ENCODE assay signal across 8 cellular contexts in the genomic region with DNA sequence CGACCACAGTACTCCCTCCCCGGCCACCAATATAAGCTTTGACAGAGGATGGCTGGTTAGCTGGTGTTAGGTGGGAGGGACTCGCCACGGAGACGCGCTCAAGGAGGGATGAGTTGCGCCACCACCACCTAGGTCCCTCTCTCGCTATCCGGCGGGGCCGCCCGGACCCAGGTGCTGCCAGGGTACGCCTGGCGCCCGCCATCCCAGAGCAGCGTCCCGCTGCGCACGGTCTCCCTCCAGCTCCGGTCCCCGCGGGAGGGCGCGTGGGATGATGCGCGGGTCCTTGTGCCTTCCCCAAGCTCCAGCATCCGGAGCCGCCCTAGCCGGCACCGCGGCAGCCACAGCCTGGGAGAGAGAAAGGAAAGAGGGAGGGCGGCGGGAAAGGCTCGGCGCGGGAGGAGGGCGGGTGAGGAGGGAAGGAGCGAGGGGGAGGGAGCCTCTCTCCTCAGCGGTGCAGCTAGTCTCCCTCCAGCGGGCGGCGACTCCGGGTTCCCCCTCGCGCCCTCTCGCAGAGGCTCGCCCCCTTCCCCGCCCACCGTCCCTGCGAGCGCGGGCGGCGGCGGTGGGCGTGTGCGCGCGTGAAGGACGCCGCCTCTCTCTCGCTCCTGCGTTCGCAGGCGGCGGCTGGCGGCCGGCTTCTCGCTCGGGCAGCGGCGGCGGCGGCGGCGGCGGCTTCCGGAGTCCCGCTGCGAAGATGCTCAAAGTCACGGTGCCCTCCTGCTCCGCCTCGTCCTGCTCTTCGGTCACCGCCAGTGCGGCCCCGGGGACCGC. TPM values are rescaled to one million over a fixed set of nuclear protein-coding genes. Genes with fewer than 3 reads are reported as not detected.
DNase-seq lines count a peak whose midpoint lies in the region; ATAC-seq and TF ChIP-seq lines count a peak whose summit lies in the region.

A gene (plus strand): TSS at position 595 of the 771 bp plus-strand sequence. CDS start 100 bp downstream, at position 695.

- peak within 1 kb of the TSS; percentile 49 for H3K9ac ChIP-seq in Karpas-422 (ENCODE audit: low read length)
- peak within 1 kb of the TSS; percentile 69 for H3K9ac ChIP-seq in SU-DHL-6 (ENCODE audit: low read length)
- peak within 1 kb of the TSS; percentile 48 for H3K9ac ChIP-seq in adipocyte (ENCODE audit: low read length)

- H3K4me2 ChIP-seq in Karpas-422 (ENCODE audit: low read depth, low read length, poor library complexity, severe bottlenecking) (peak within 1 kb of the TSS; percentile 85), SU-DHL-6 (ENCODE audit: low read depth, low read length, poor library complexity, severe bottlenecking) (peak within 1 kb of the TSS; percentile 91)

- TF ChIP-seq CTCF in SU-DHL-6 (IDR thresholded peaks at IDR 0.05; ENCODE audit: insufficient read depth, low read length, poor library complexity, severe bottlenecking), result no peak
- peak; percentile 27 for TF ChIP-seq CTCF in left ventricle myocardium inferior (IDR thresholded peaks at IDR 0.05; ENCODE audit: borderline replicate concordance)
- no peak for TF ChIP-seq CTCF in uterus (IDR thresholded peaks at IDR 0.05)

- H2AFZ ChIP-seq in Karpas-422 (ENCODE audit: low read length), result peak within 1 kb of the TSS; percentile 81
- peak within 1 kb of the TSS; percentile 99 for H2AFZ ChIP-seq in SU-DHL-6 (ENCODE audit: low read depth, low read length, severe bottlenecking)

- H3K27ac ChIP-seq in Karpas-422 (ENCODE audit: low read length) (no peak within 1 kb of the TSS), SU-DHL-6 (ENCODE audit: low read depth, low read length) (no peak within 1 kb of the TSS), left ventricle myocardium inferior (replicated peaks) (no peak within 1 kb of the TSS), uterus (peak within 1 kb of the TSS; percentile 17 to 43)

- H4K20me1 ChIP-seq in Karpas-422 (ENCODE audit: insufficient read depth, low read depth, low read length), result no peaks in the 10 kb centered on the region
- H4K20me1 ChIP-seq in SU-DHL-6 (ENCODE audit: low read depth, low read length), result no peaks in the 10 kb centered on the region

- no peaks in the 10 kb centered on the region for H3K9me2 ChIP-seq in Karpas-422 (replicated peaks; ENCODE audit: insufficient read depth, low read length)
- H3K9me2 ChIP-seq in SU-DHL-6 (replicated peaks; ENCODE audit: insufficient read depth, low read length), result no peaks in the 10 kb centered on the region

- H3K4me1 ChIP-seq in Karpas-422 (ENCODE audit: low read length) (peaks cover 14% of the 10 kb centered on the region), adipocyte (ENCODE audit: control insufficient read depth, insufficient read depth, low read length) (peaks cover 13% of the 10 kb centered on the region), left ventricle myocardium inferior (peaks cover 12% of the 10 kb centered on the region), uterus (no peaks in the 10 kb centered on the region)

- peak; percentile 85 for DNase-seq in G401 (ENCODE audit: low spot score)
- DNase-seq in Karpas-422, result peak; percentile 76
- DNase-seq in adipocyte (ENCODE audit: low read depth), result peak; percentile 91
- DNase-seq in left ventricle myocardium inferior, result peak; percentile 62
- DNase-seq in putamen (ENCODE audit: low spot score), result peak; percentile 77
- DNase-seq in uterus, result peak; percentile 51 to 70

- peak within 1 kb of the TSS; percentile 69 for H3K4me3 ChIP-seq in Karpas-422 (ENCODE audit: low read length)
- H3K4me3 ChIP-seq in SU-DHL-6 (ENCODE audit: insufficient read depth, low read length, poor library complexity, severe bottlenecking), result peak within 1 kb of the TSS; percentile 81
- H3K4me3 ChIP-seq in adipocyte (ENCODE audit: low read length), result peak within 1 kb of the TSS; percentile 79
- peak within 1 kb of the TSS; percentile 67 for H3K4me3 ChIP-seq in left ventricle myocardium inferior
- peak within 1 kb of the TSS; percentile 41 to 44 for H3K4me3 ChIP-seq in uterus

- H3K79me2 ChIP-seq in Karpas-422 (ENCODE audit: low read length) (no peaks in the 10 kb centered on the region), SU-DHL-6 (ENCODE audit: insufficient read depth, low read length) (no peaks in the 10 kb centered on the region)

- in situ Hi-C loops in G401 (cut with HindIII; ENCODE audit: low sequenced_read_pairs), result no loop called here

- TF ChIP-seq POLR2A in uterus (IDR thresholded peaks at IDR 0.05), result no peak

- H3K27me3 ChIP-seq in Karpas-422 (ENCODE audit: low read length) (no peaks in the 10 kb centered on the region; the same call in 1 of the 2 replicates), SU-DHL-6 (ENCODE audit: low read length) (no peaks in the 10 kb centered on the region), adipocyte (replicated peaks; ENCODE audit: control insufficient read depth, insufficient read depth, low read length) (peaks cover 12% of the 10 kb centered on the region), left ventricle myocardium inferior (ENCODE audit: low read depth) (peaks cover 53% of the 10 kb centered on the region), uterus (no peaks in the 10 kb centered on the region)

- H3K36me3 ChIP-seq in Karpas-422 (ENCODE audit: insufficient read depth, low read length) (no peaks in the 10 kb centered on the region), SU-DHL-6 (ENCODE audit: low read length) (no peaks in the 10 kb centered on the region), adipocyte (ENCODE audit: control insufficient read depth, insufficient read depth, low read length, severe bottlenecking) (no peaks in the 10 kb centered on the region), left ventricle myocardium inferior (no peaks in the 10 kb centered on the region), uterus (no peaks in the 10 kb centered on the region)

- no peaks in the 10 kb centered on the region for H3K9me3 ChIP-seq in Karpas-422 (ENCODE audit: low read length)
- H3K9me3 ChIP-seq in SU-DHL-6 (ENCODE audit: insufficient read depth, low read length), result no peaks in the 10 kb centered on the region
- no peaks in the 10 kb centered on the region for H3K9me3 ChIP-seq in adipocyte (ENCODE audit: control insufficient read depth, low read length)
- H3K9me3 ChIP-seq in left ventricle myocardium inferior (replicated peaks), result no peaks in the 10 kb centered on the region
- no peaks in the 10 kb centered on the region for H3K9me3 ChIP-seq in uterus

- 0 out of 2 replicates have a peak, but pooled peaks cover 5% of the 10 kb centered on the region for H3F3A ChIP-seq in SU-DHL-6 (ENCODE audit: insufficient read depth)

- ATAC-seq in GM21825 (IDR thresholded peaks at IDR 0.05; ENCODE audit: unreplicated experiment), result peak; percentile 76

- intact Hi-C loops in left ventricle myocardium inferior (cut with micrococcal nuclease), result no loop called here
- intact Hi-C loops in uterus (cut with DNase I; ENCODE audit: low total_unique reads), result no loop called here

RNA-seq across cellular contexts. Expression of the gene that starts here (rescaled TPM):
- total RNA-seq in G401 (2014; rRNA removed; shearing (Covaris generic)), result under 0.01 TPM in 1 of 2 replicates, not detected in the other
- 0.04 and 1.6 TPM in 2 replicates for total RNA-seq in Karpas-422 (2014; rRNA removed; shearing (Covaris generic); ENCODE audit: low replicate concordance)
- total RNA-seq in left ventricle myocardium inferior, result 0.36 TPM
- 10 to 100 TPM in 1 of 4 donors, 1 to 10 TPM in 2, under 1 TPM in 1; 0.26 to 33.9 (median 2.0) TPM for total RNA-seq in uterus

Comparison
In these comparisons a context has a peak if more than half of its experiments do, and no peak if none do; other contexts are left out.
1. Peak in DNase-seq in G401; RNA of the gene not detected or under 1 TPM.
2. Peak in DNase-seq and H3K4me3 ChIP-seq in left ventricle myocardium inferior; RNA of the gene not detected or under 1 TPM.
3. H3K27ac ChIP-seq: peak in uterus (2 of 2); none in Karpas-422 (single experiment), SU-DHL-6 (single experiment) and left ventricle myocardium inferior (single experiment).
4. Peak in every context shown above with its lines, with median percentiles within 50 percentile points of each other: DNase-seq, H3K4me3 ChIP-seq and H3K9ac ChIP-seq.